In genomic region chr19:11422163-11423068, GRCh38 we compare ENCODE assay signal across 8 cellular contexts.
DNase-seq lines count a peak whose midpoint lies in the region; ATAC-seq lines count a peak whose summit lies in the region.

No MANE protein-coding gene starts in this region.

- peak; percentile 44 for ATAC-seq in HG03039 (IDR thresholded peaks at IDR 0.05; ENCODE audit: unreplicated experiment)

- peak overlapping the region; percentile 46 for H3K4me3 ChIP-seq in iPS-18c (ENCODE audit: insufficient read depth, low read depth, low read length)

- no peaks in the 10 kb centered on the region for H3K9me3 ChIP-seq in iPS-18c (ENCODE audit: control insufficient read depth, insufficient read depth, low read length)

- DNase-seq in ELR (ENCODE audit: low read depth) (peak; percentile 68), T-helper 22 cell (ENCODE audit: low read depth) (peak; percentile 36), astrocyte of the hippocampus (ENCODE audit: low read depth, low spot score) (peak; percentile 38), NCI-H748 (lab: John Stamatoyannopoulos, UW; ENCODE audit: unreplicated experiment) (no peak), NCI-H2196 (lab: John Stamatoyannopoulos, UW; ENCODE audit: unreplicated experiment) (no peak)
- DNase-seq in stimulated activated CD4-positive, alpha-beta T cell treated with anti-CD3 and anti-CD28 coated beads, Interleukin-15, amount 100 ng/mL, for 1 hour (ENCODE audit: low read depth in 1 of 2, low spot score in 1 of 2): peak; percentile 24 to 39

Comparison
In these comparisons a context has a peak if more than half of its experiments do, and no peak if none do; other contexts are left out.
1. DNase-seq: peak in ELR (single experiment), T-helper 22 cell (single experiment), astrocyte of the hippocampus (single experiment) and stimulated activated CD4-positive, alpha-beta T cell treated with anti-CD3 and anti-CD28 coated beads, Interleukin-15, amount 100 ng/mL, for 1 hour (2 of 2); none in NCI-H748 (single experiment) and NCI-H2196 (single experiment).